In the genomic region with DNA sequence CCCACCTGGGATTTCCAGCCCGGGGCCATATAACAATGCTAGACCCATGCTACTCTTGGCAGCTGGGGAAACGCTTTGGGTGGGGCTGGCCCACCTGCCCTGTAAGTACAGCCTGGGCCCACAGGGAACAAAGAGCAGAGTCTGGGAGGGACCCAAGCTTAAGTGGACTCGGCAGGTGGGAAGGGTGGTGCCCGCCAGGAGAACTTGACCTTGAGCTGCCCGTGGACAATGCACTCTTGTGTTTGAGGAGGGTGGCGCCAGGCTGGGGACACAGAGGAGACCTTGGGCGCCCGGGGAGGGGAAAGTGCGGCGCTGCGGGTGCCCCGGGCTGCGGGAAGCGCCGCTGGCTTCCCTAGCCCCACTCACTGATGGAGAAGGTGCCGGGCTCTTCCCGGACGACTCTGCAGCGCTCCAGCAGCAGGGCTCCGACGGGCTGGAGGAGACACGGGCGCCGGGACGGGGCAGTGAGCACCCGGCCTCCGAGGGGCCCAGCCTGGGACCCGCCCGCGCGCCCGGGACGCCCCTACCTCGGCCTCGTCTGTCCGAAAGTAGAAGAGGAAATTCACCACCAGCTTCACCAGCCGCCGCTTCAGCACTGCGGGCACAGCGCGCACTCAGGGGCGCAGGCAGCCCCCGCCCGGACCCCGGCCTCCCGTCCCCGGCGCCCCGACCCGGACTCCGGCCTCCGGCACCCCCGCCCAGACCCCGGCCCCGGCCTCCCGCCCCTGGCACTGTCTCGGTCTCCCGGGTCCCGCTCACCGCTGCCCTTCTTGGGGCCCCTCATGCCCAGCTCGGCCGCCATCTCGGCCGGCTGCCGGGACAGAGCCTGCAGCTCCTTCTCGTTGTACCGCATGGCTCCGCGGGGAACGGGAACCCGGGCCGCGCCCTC, we compare ENCODE assay signal across 7 cellular contexts. TPM values are rescaled to one million over a fixed set of nuclear protein-coding genes. Genes with fewer than 3 reads are reported as not detected.
A peak's percentile ranks its signal among the peaks of the same experiment; 100 is the strongest.
DNase-seq lines count a peak whose midpoint lies in the region; ATAC-seq, FAIRE-seq and TF ChIP-seq lines count a peak whose summit lies in the region.
"Had no signal": no experiment of that assay in that cellular context is flagged by ENCODE, and none has a peak within 500 bp of the region (broad histone marks: within the 10 kb centered on the region; RNA-seq: fewer than 3 reads in every experiment).

No MANE protein-coding gene starts in this region.

- H3K9ac ChIP-seq in HepG2 (ENCODE audit: insufficient read depth, low read depth, low read length): peak overlapping the region; percentile 79

- ATAC-seq in GM18909 (IDR thresholded peaks at IDR 0.05; ENCODE audit: poor library complexity, unreplicated experiment): peak; percentile 17
- ATAC-seq in HG03354 (IDR thresholded peaks at IDR 0.05; ENCODE audit: poor library complexity, severe bottlenecking, unreplicated experiment): peak; percentile 16
- ATAC-seq in HepG2: peak; percentile 49

- peak; percentile 44 for DNase-seq in activated CD4-positive, alpha-beta memory T cell treated with anti-CD3 and anti-CD28 coated beads for 36 hours
- DNase-seq in HepG2 (ENCODE audit: low spot score) (peak; percentile 85), GM13977 (ENCODE audit: low spot score) (no peak), KG1 (lab: John Stamatoyannopoulos, UW) (no peak)

- peak; percentile 41 to 50; a peak in 3 of 4 replicates for TF ChIP-seq POLR2A in HepG2 (IDR thresholded peaks at IDR 0.05; ENCODE audit: insufficient read depth in 1 of 2, low read depth in 2 of 2, low read length in 2 of 2)

- intact Hi-C loops in activated CD4-positive, alpha-beta memory T cell treated with anti-CD3 and anti-CD28 coated beads for 36 hours (cut with micrococcal nuclease): loop anchor here (1.0 to 5.0 kb wide), 8 partner anchors 23 to 192 kb away; partner anchors contain the start of genes AP3D1, DOT1L, LSM7 and SPPL2B
- intact Hi-C loops in HepG2 (cut with micrococcal nuclease; ENCODE audit: unreplicated experiment): loop anchor here (5.0 to 10.0 kb wide), 3 partner anchors 37 to 81 kb away; partner anchors contain the start of gene AP3D1

- peaks cover 44% of the 10 kb centered on the region for H3K79me2 ChIP-seq in HepG2 (ENCODE audit: insufficient read depth, low read length)

- no peak overlapping the region for H2AFZ ChIP-seq in HepG2 (ENCODE audit: low read length)

- H3K27me3 Mint-ChIP-seq in activated CD4-positive, alpha-beta memory T cell treated with anti-CD3 and anti-CD28 coated beads for 36 hours: peaks cover 4% of the 10 kb centered on the region

- H4K20me1 ChIP-seq in HepG2 (ENCODE audit: insufficient read depth, low read length): peaks cover 36% of the 10 kb centered on the region

- H3K4me1 Mint-ChIP-seq in activated CD4-positive, alpha-beta memory T cell treated with anti-CD3 and anti-CD28 coated beads for 36 hours (ENCODE audit: low read depth): peaks cover 51% of the 10 kb centered on the region

- no TSS peak for BruUV-seq in HepG2 (replicated peaks; lab: Mats Ljungman, UMichigan)

- peaks cover 67% of the 10 kb centered on the region for H3K4me1 ChIP-seq in HepG2 (ENCODE audit: insufficient read depth, low read length)

- no peaks in the 10 kb centered on the region for H3K9me3 ChIP-seq in HepG2 (ENCODE audit: low read length)

- FAIRE-seq in HepG2 (lab: Jason Lieb, UNC): peak; percentile 58

- CTCF ChIA-PET in activated CD4-positive, alpha-beta memory T cell treated with anti-CD3 and anti-CD28 coated beads for 36 hours (lab: Charles Lee): interaction anchor here (0.6 to 2.0 kb wide), 6 partner anchors 26 to 106 kb away, joined by 3 to 9 read pairs (median 4); no protein-coding TSS in a partner anchor
- CTCF ChIA-PET in HepG2 (lab: Yijun Ruan, JAX; ENCODE audit: low intra/inter-chr PET ratio, low total read pairs): interaction anchor here (1.1 to 2.4 kb wide), 6 partner anchors 18 to 80 kb away, joined by 3 to 17 read pairs (median 6); no protein-coding TSS in a partner anchor

- peak overlapping the region; percentile 95 for H3K27ac Mint-ChIP-seq in activated CD4-positive, alpha-beta memory T cell treated with anti-CD3 and anti-CD28 coated beads for 36 hours

- H3K36me3 ChIP-seq in HepG2 (replicated peaks in 1 of 2; ENCODE audit: control insufficient read depth in 1 of 2, insufficient read depth in 2 of 2, low read length in 2 of 2): peaks cover 9 to 11% of the 10 kb centered on the region in 2 experiments; a peak in 4 of 5 replicates

- H3K27me3 ChIP-seq in HepG2 (ENCODE audit: control insufficient read depth in 1 of 2, insufficient read depth in 2 of 2, low read length in 2 of 2): no peaks in the 10 kb centered on the region

- H3K4me3 ChIP-seq in HepG2 (replicated peaks in 1 of 3; ENCODE audit: insufficient read depth in 1 of 3, low read depth in 2 of 3, low read length in 3 of 3): peak overlapping the region; percentile 83 to 92 (median 87)

- no peaks in the 10 kb centered on the region for H3K9me3 Mint-ChIP-seq in activated CD4-positive, alpha-beta memory T cell treated with anti-CD3 and anti-CD28 coated beads for 36 hours

- TF ChIP-seq CTCF in HepG2 (CRISPR knock-in tag; IDR thresholded peaks at IDR 0.05) (no peak), GM13977 (IDR thresholded peaks at IDR 0.05; ENCODE audit: extremely low read depth, insufficient read depth, missing control alignments) (no peak)

- peak overlapping the region; percentile 97 for H3K27ac ChIP-seq in HepG2 (ENCODE audit: extremely low read length, insufficient read depth, low read length)

- 0% methylated on average over 4 of the region's 73 CpGs for WGBS in HepG2 (ENCODE audit: low lambda C conversion rate)

- POLR2A ChIA-PET in activated CD4-positive, alpha-beta memory T cell treated with anti-CD3 and anti-CD28 coated beads for 36 hours (lab: Charles Lee): interaction anchor here (0.6 to 1.5 kb wide), 10 partner anchors 9 to 221 kb away, joined by 3 to 11 read pairs (median 4); partner anchors contain the start of gene LMNB2
- POLR2A ChIA-PET in HepG2 (lab: Yijun Ruan, JAX): interaction anchor here (0.6 to 2.1 kb wide), 23 partner anchors 8 to 175 kb away, joined by 3 to 12 read pairs (median 5); partner anchors contain the start of genes AP3D1 and DOT1L

- peak overlapping the region; percentile 98 for H3K4me2 ChIP-seq in HepG2 (ENCODE audit: low read depth, low read length)

- H3K36me3 Mint-ChIP-seq in activated CD4-positive, alpha-beta memory T cell treated with anti-CD3 and anti-CD28 coated beads for 36 hours: peaks cover 49% of the 10 kb centered on the region

- TF ChIP-seq EP300 in HepG2 (IDR thresholded peaks at IDR 0.05; ENCODE audit: low read depth in 2 of 2, low read length in 2 of 2) (peak; percentile 7 to 31; a peak in 2 of 4 replicates), HepG2 (CRISPR knock-in tag; IDR thresholded peaks at IDR 0.05; ENCODE audit: borderline replicate concordance) (no peak)

- in situ Hi-C loops in HepG2 (cut with HindIII; ENCODE audit: extremely low pct_ligation_motif_present, low pct_unique_long_range_greater_than_20kb): loop anchor here (10.0 kb wide), 1 partner anchor 79 kb away; no protein-coding TSS in a partner anchor
- in situ Hi-C loops in GM13977 (cut with MboI; ENCODE audit: low pct_unique_long_range_greater_than_20kb, low sequenced_read_pairs, unreplicated experiment): no loop called here

- TF ChIP-seq RAD21 in HepG2 (CRISPR knock-in tag; IDR thresholded peaks at IDR 0.05): peak; percentile 54

- H3K4me3 Mint-ChIP-seq in activated CD4-positive, alpha-beta memory T cell treated with anti-CD3 and anti-CD28 coated beads for 36 hours: peak overlapping the region; percentile 97

RNA-seq across cellular contexts. Expression of gene PLEKHJ1, which starts 0.5 kb away (rescaled TPM):
- total RNA-seq in activated CD4-positive, alpha-beta memory T cell treated with anti-CD3 and anti-CD28 coated beads for 36 hours: 10 to 100 TPM; 60.8 to 64.0 TPM
- 108 and 130 TPM in 2 replicates for total RNA-seq in HepG2 (2016; rRNA removed; fragmentation: Illumina TruSeq; extraction: Trizol)
- total RNA-seq in HepG2 (2016; cell fraction: cytosol; rRNA removed; fragmentation: Illumina TruSeq; extraction: Trizol; ENCODE audit: low read depth): 129 and 146 TPM in 2 replicates
- 99.2 and 143 TPM in 2 replicates for total RNA-seq in HepG2 (2016; cell fraction: insoluble cytoplasmic fraction; rRNA removed; fragmentation: Illumina TruSeq; extraction: Trizol)
- 198 and 217 TPM in 2 replicates for total RNA-seq in HepG2 (2016; cell fraction: membrane; rRNA removed; fragmentation: Illumina TruSeq; extraction: Trizol)
- 72.7 and 85.2 TPM in 2 replicates for total RNA-seq in HepG2 (2016; cell fraction: nucleus; rRNA removed; fragmentation: Illumina TruSeq; extraction: Trizol)
- 70.5 and 89.7 TPM in 2 replicates for polyA plus RNA-seq in HepG2 (2011; rRNA removed)
- 94.0 and 125 TPM in 2 replicates for polyA plus RNA-seq in HepG2 (2011; cell fraction: cytosol; rRNA removed)
- polyA plus RNA-seq in HepG2 (2011; cell fraction: nucleus; rRNA removed): 130 and 144 TPM in 2 replicates
- polyA plus RNA-seq in HepG2 (2012): 41.8 and 57.9 TPM in 2 replicates
- polyA plus RNA-seq in HepG2 (2016; cell fraction: cytosol; fragmentation: Illumina TruSeq; extraction: Trizol; ENCODE audit: low read depth): 147 and 176 TPM in 2 replicates
- polyA plus RNA-seq in HepG2 (2016; cell fraction: insoluble cytoplasmic fraction; fragmentation: Illumina TruSeq; extraction: Trizol; ENCODE audit: low read depth): 97.4 and 103 TPM in 2 replicates
- polyA plus RNA-seq in HepG2 (2016; cell fraction: membrane; fragmentation: Illumina TruSeq; extraction: Trizol; ENCODE audit: low read depth): 170 and 175 TPM in 2 replicates
- polyA plus RNA-seq in HepG2 (2016; cell fraction: nucleus; fragmentation: Illumina TruSeq; extraction: Trizol; ENCODE audit: insufficient read depth, low read depth): 156 and 163 TPM in 2 replicates
- polyA minus RNA-seq in HepG2 (2011; rRNA and poly(A)+ RNA removed; ENCODE audit: low replicate concordance): 33.4 and 58.0 TPM in 2 replicates
- 18.1 and 22.7 TPM in 2 replicates for polyA minus RNA-seq in HepG2 (2011; cell fraction: cytosol; rRNA and poly(A)+ RNA removed)
- 23.2 and 28.0 TPM in 2 replicates for polyA minus RNA-seq in HepG2 (2011; cell fraction: nucleus; rRNA and poly(A)+ RNA removed)

RNA-seq across cellular contexts. Expression of gene SF3A2, which starts 1.0 kb away (rescaled TPM):
- total RNA-seq in activated CD4-positive, alpha-beta memory T cell treated with anti-CD3 and anti-CD28 coated beads for 36 hours: 100 to 1,000 TPM; 123 to 134 TPM
- 8.8 and 10.1 TPM in 2 replicates for total RNA-seq in HepG2 (2016; rRNA removed; fragmentation: Illumina TruSeq; extraction: Trizol)
- 11.7 and 13.9 TPM in 2 replicates for total RNA-seq in HepG2 (2016; cell fraction: cytosol; rRNA removed; fragmentation: Illumina TruSeq; extraction: Trizol; ENCODE audit: low read depth)
- total RNA-seq in HepG2 (2016; cell fraction: insoluble cytoplasmic fraction; rRNA removed; fragmentation: Illumina TruSeq; extraction: Trizol): 8.6 and 13.2 TPM in 2 replicates
- total RNA-seq in HepG2 (2016; cell fraction: membrane; rRNA removed; fragmentation: Illumina TruSeq; extraction: Trizol): 13.1 and 15.2 TPM in 2 replicates
- 16.1 and 17.8 TPM in 2 replicates for total RNA-seq in HepG2 (2016; cell fraction: nucleus; rRNA removed; fragmentation: Illumina TruSeq; extraction: Trizol)
- 7.9 and 8.6 TPM in 2 replicates for polyA plus RNA-seq in HepG2 (2011; rRNA removed)
- 6.1 and 7.3 TPM in 2 replicates for polyA plus RNA-seq in HepG2 (2011; cell fraction: cytosol; rRNA removed)
- 34.7 and 47.7 TPM in 2 replicates for polyA plus RNA-seq in HepG2 (2011; cell fraction: nucleus; rRNA removed)
- polyA plus RNA-seq in HepG2 (2012): 34.0 and 34.2 TPM in 2 replicates
- polyA plus RNA-seq in HepG2 (2016; cell fraction: cytosol; fragmentation: Illumina TruSeq; extraction: Trizol; ENCODE audit: low read depth): 12.1 and 13.8 TPM in 2 replicates
- polyA plus RNA-seq in HepG2 (2016; cell fraction: insoluble cytoplasmic fraction; fragmentation: Illumina TruSeq; extraction: Trizol; ENCODE audit: low read depth): 18.7 and 31.5 TPM in 2 replicates
- 17.7 and 21.0 TPM in 2 replicates for polyA plus RNA-seq in HepG2 (2016; cell fraction: membrane; fragmentation: Illumina TruSeq; extraction: Trizol; ENCODE audit: low read depth)
- 46.1 and 47.0 TPM in 2 replicates for polyA plus RNA-seq in HepG2 (2016; cell fraction: nucleus; fragmentation: Illumina TruSeq; extraction: Trizol; ENCODE audit: insufficient read depth, low read depth)
- 20.0 and 24.2 TPM in 2 replicates for polyA minus RNA-seq in HepG2 (2011; rRNA and poly(A)+ RNA removed; ENCODE audit: low replicate concordance)
- polyA minus RNA-seq in HepG2 (2011; cell fraction: cytosol; rRNA and poly(A)+ RNA removed): 16.0 and 20.6 TPM in 2 replicates
- polyA minus RNA-seq in HepG2 (2011; cell fraction: nucleus; rRNA and poly(A)+ RNA removed): 34.1 and 34.2 TPM in 2 replicates

RNA-seq across cellular contexts. Expression of gene AMH, which starts 13.5 kb away (rescaled TPM):
- total RNA-seq in activated CD4-positive, alpha-beta memory T cell treated with anti-CD3 and anti-CD28 coated beads for 36 hours: 1 to 10 TPM; 2.8 to 3.4 TPM
- total RNA-seq in HepG2 (2016; rRNA removed; fragmentation: Illumina TruSeq; extraction: Trizol): 0.18 TPM in 1 of 2 replicates, not detected in the other
- total RNA-seq in HepG2 (2016; cell fraction: cytosol; rRNA removed; fragmentation: Illumina TruSeq; extraction: Trizol; ENCODE audit: low read depth): not detected in 2 replicates
- not detected in 2 replicates for total RNA-seq in HepG2 (2016; cell fraction: insoluble cytoplasmic fraction; rRNA removed; fragmentation: Illumina TruSeq; extraction: Trizol)
- 0.09 TPM in 1 of 2 replicates, not detected in the other for total RNA-seq in HepG2 (2016; cell fraction: membrane; rRNA removed; fragmentation: Illumina TruSeq; extraction: Trizol)
- not detected in 2 replicates for total RNA-seq in HepG2 (2016; cell fraction: nucleus; rRNA removed; fragmentation: Illumina TruSeq; extraction: Trizol)
- polyA plus RNA-seq in HepG2 (2011; rRNA removed): 0.03 and 0.04 TPM in 2 replicates
- polyA plus RNA-seq in HepG2 (2011; cell fraction: cytosol; rRNA removed): 0.05 TPM in 1 of 2 replicates, not detected in the other
- 1.2 and 2.0 TPM in 2 replicates for polyA plus RNA-seq in HepG2 (2011; cell fraction: nucleus; rRNA removed)
- polyA plus RNA-seq in HepG2 (2012): 0.08 TPM in 1 of 2 replicates, not detected in the other
- 0.06 TPM in 1 of 2 replicates, not detected in the other for polyA plus RNA-seq in HepG2 (2016; cell fraction: cytosol; fragmentation: Illumina TruSeq; extraction: Trizol; ENCODE audit: low read depth)
- polyA plus RNA-seq in HepG2 (2016; cell fraction: insoluble cytoplasmic fraction; fragmentation: Illumina TruSeq; extraction: Trizol; ENCODE audit: low read depth): not detected in 2 replicates
- polyA plus RNA-seq in HepG2 (2016; cell fraction: membrane; fragmentation: Illumina TruSeq; extraction: Trizol; ENCODE audit: low read depth): not detected in 2 replicates
- polyA plus RNA-seq in HepG2 (2016; cell fraction: nucleus; fragmentation: Illumina TruSeq; extraction: Trizol; ENCODE audit: insufficient read depth, low read depth): 0.51 TPM in 2 replicates
- polyA minus RNA-seq in HepG2 (2011; rRNA and poly(A)+ RNA removed; ENCODE audit: low replicate concordance): 0.48 and 1.0 TPM in 2 replicates
- polyA minus RNA-seq in HepG2 (2011; cell fraction: cytosol; rRNA and poly(A)+ RNA removed): not detected in 2 replicates
- polyA minus RNA-seq in HepG2 (2011; cell fraction: nucleus; rRNA and poly(A)+ RNA removed): 0.62 TPM in 1 of 2 replicates, not detected in the other

RNA-seq across cellular contexts. Expression of gene JSRP1, which starts 20.6 kb away (rescaled TPM):
- total RNA-seq in activated CD4-positive, alpha-beta memory T cell treated with anti-CD3 and anti-CD28 coated beads for 36 hours: 1 to 10 TPM in 1 of 2 experiments, under 1 TPM in 1; 0.56 to 1.2 TPM
- 0.38 and 0.73 TPM in 2 replicates for total RNA-seq in HepG2 (2016; rRNA removed; fragmentation: Illumina TruSeq; extraction: Trizol)
- 1.1 TPM in 2 replicates for total RNA-seq in HepG2 (2016; cell fraction: cytosol; rRNA removed; fragmentation: Illumina TruSeq; extraction: Trizol; ENCODE audit: low read depth)
- 0.54 and 0.56 TPM in 2 replicates for total RNA-seq in HepG2 (2016; cell fraction: insoluble cytoplasmic fraction; rRNA removed; fragmentation: Illumina TruSeq; extraction: Trizol)
- total RNA-seq in HepG2 (2016; cell fraction: membrane; rRNA removed; fragmentation: Illumina TruSeq; extraction: Trizol): 0.96 and 1.2 TPM in 2 replicates
- total RNA-seq in HepG2 (2016; cell fraction: nucleus; rRNA removed; fragmentation: Illumina TruSeq; extraction: Trizol): 0.40 and 0.69 TPM in 2 replicates
- 0.16 and 0.39 TPM in 2 replicates for polyA plus RNA-seq in HepG2 (2011; rRNA removed)
- 0.27 and 0.36 TPM in 2 replicates for polyA plus RNA-seq in HepG2 (2011; cell fraction: cytosol; rRNA removed)
- 0.29 TPM in 1 of 2 replicates, not detected in the other for polyA plus RNA-seq in HepG2 (2011; cell fraction: nucleus; rRNA removed)
- polyA plus RNA-seq in HepG2 (2012): 0.41 and 0.44 TPM in 2 replicates
- 0.88 and 1.2 TPM in 2 replicates for polyA plus RNA-seq in HepG2 (2016; cell fraction: cytosol; fragmentation: Illumina TruSeq; extraction: Trizol; ENCODE audit: low read depth)
- 0.73 and 0.80 TPM in 2 replicates for polyA plus RNA-seq in HepG2 (2016; cell fraction: insoluble cytoplasmic fraction; fragmentation: Illumina TruSeq; extraction: Trizol; ENCODE audit: low read depth)
- polyA plus RNA-seq in HepG2 (2016; cell fraction: membrane; fragmentation: Illumina TruSeq; extraction: Trizol; ENCODE audit: low read depth): 0.84 and 1.0 TPM in 2 replicates
- polyA plus RNA-seq in HepG2 (2016; cell fraction: nucleus; fragmentation: Illumina TruSeq; extraction: Trizol; ENCODE audit: insufficient read depth, low read depth): 0.57 and 0.95 TPM in 2 replicates
- polyA minus RNA-seq in HepG2 (2011; rRNA and poly(A)+ RNA removed; ENCODE audit: low replicate concordance): not detected in 2 replicates
- not detected in 2 replicates for polyA minus RNA-seq in HepG2 (2011; cell fraction: cytosol; rRNA and poly(A)+ RNA removed)
- not detected in 2 replicates for polyA minus RNA-seq in HepG2 (2011; cell fraction: nucleus; rRNA and poly(A)+ RNA removed)

RNA-seq across cellular contexts. Expression of gene PEAK3, which starts 46.3 kb away (rescaled TPM):
- not detected for total RNA-seq in activated CD4-positive, alpha-beta memory T cell treated with anti-CD3 and anti-CD28 coated beads for 36 hours
- not detected in 2 replicates for total RNA-seq in HepG2 (2016; rRNA removed; fragmentation: Illumina TruSeq; extraction: Trizol)
- total RNA-seq in HepG2 (2016; cell fraction: cytosol; rRNA removed; fragmentation: Illumina TruSeq; extraction: Trizol; ENCODE audit: low read depth): not detected in 2 replicates
- not detected in 2 replicates for total RNA-seq in HepG2 (2016; cell fraction: insoluble cytoplasmic fraction; rRNA removed; fragmentation: Illumina TruSeq; extraction: Trizol)
- not detected in 2 replicates for total RNA-seq in HepG2 (2016; cell fraction: membrane; rRNA removed; fragmentation: Illumina TruSeq; extraction: Trizol)
- not detected in 2 replicates for total RNA-seq in HepG2 (2016; cell fraction: nucleus; rRNA removed; fragmentation: Illumina TruSeq; extraction: Trizol)
- not detected in 2 replicates for polyA plus RNA-seq in HepG2 (2011; rRNA removed)
- not detected in 2 replicates for polyA plus RNA-seq in HepG2 (2011; cell fraction: cytosol; rRNA removed)
- polyA plus RNA-seq in HepG2 (2011; cell fraction: nucleus; rRNA removed): not detected in 2 replicates
- not detected in 2 replicates for polyA plus RNA-seq in HepG2 (2012)
- not detected in 2 replicates for polyA plus RNA-seq in HepG2 (2016; cell fraction: cytosol; fragmentation: Illumina TruSeq; extraction: Trizol; ENCODE audit: low read depth)
- not detected in 2 replicates for polyA plus RNA-seq in HepG2 (2016; cell fraction: insoluble cytoplasmic fraction; fragmentation: Illumina TruSeq; extraction: Trizol; ENCODE audit: low read depth)
- not detected in 2 replicates for polyA plus RNA-seq in HepG2 (2016; cell fraction: membrane; fragmentation: Illumina TruSeq; extraction: Trizol; ENCODE audit: low read depth)
- not detected in 2 replicates for polyA plus RNA-seq in HepG2 (2016; cell fraction: nucleus; fragmentation: Illumina TruSeq; extraction: Trizol; ENCODE audit: insufficient read depth, low read depth)
- polyA minus RNA-seq in HepG2 (2011; rRNA and poly(A)+ RNA removed; ENCODE audit: low replicate concordance): not detected in 2 replicates
- not detected in 2 replicates for polyA minus RNA-seq in HepG2 (2011; cell fraction: cytosol; rRNA and poly(A)+ RNA removed)
- not detected in 2 replicates for polyA minus RNA-seq in HepG2 (2011; cell fraction: nucleus; rRNA and poly(A)+ RNA removed)
- total RNA-seq: glomerular endothelial cell had no signal

Comparison
In these comparisons a context has a peak if more than half of its experiments do, and no peak if none do; other contexts are left out.
1. DNase-seq: peak in activated CD4-positive, alpha-beta memory T cell treated with anti-CD3 and anti-CD28 coated beads for 36 hours (single experiment) and HepG2 (single experiment); none in GM13977 (single experiment) and KG1 (single experiment).
2. RNA of gene SF3A2, which starts 1.0 kb away (total RNA-seq): 123 to 134 TPM in activated CD4-positive, alpha-beta memory T cell treated with anti-CD3 and anti-CD28 coated beads for 36 hours; 8.6 to 17.8 TPM in HepG2; every median in the first group is over 4 times any median in the second.
3. Peak in every context shown above with its lines, with median percentiles within 50 percentile points of each other: ATAC-seq.